In genomic region chr6:85405175-85405852, GRCh38 we compare ENCODE assay signal across 1 cellular context.
TF ChIP-seq lines count a peak whose summit lies in the region.

No MANE protein-coding gene starts in this region.

TF ChIP-seq in HepG2, 621 proteins besides CTCF, POLR2A, EP300 and RAD21 (continued from another document and continues in another):
- peak; percentile 83 for TF ChIP-seq ZNF609 (CRISPR knock-in tag; IDR thresholded peaks at IDR 0.05; ENCODE audit: borderline replicate concordance)
- no peak; the same call in 1 of the 2 replicates for TF ChIP-seq ZNF790 (CRISPR knock-in tag; IDR thresholded peaks at IDR 0.05; ENCODE audit: borderline replicate concordance)
- no peak for TF ChIP-seq IRF1 (CRISPR knock-in tag; IDR thresholded peaks at IDR 0.05; ENCODE audit: low read depth)
- no peak for TF ChIP-seq SIN3A (IDR thresholded peaks at IDR 0.05; ENCODE audit: borderline replicate concordance, low read depth, low read length)
- no peak for TF ChIP-seq HDAC6 (IDR thresholded peaks at IDR 0.05; ENCODE audit: low read depth, low read length)
- no peak for TF ChIP-seq SOX6 (IDR thresholded peaks at IDR 0.05)
- peak; percentile 98 for TF ChIP-seq SOX6 (CRISPR knock-in tag; IDR thresholded peaks at IDR 0.05)
- TF ChIP-seq ZBTB33 (CRISPR knock-in tag; IDR thresholded peaks at IDR 0.05), result no peak
- no peak for TF ChIP-seq CERS6 (CRISPR knock-in tag; IDR thresholded peaks at IDR 0.05)
- peak; percentile 90 for TF ChIP-seq MED1 (CRISPR knock-in tag; IDR thresholded peaks at IDR 0.05)
- no peak for TF ChIP-seq NFRKB (IDR thresholded peaks at IDR 0.05)
- no peak for TF ChIP-seq BHLHE40 (IDR thresholded peaks at IDR 0.05; ENCODE audit: low read length)
- TF ChIP-seq ATF6 (CRISPR knock-in tag; conservative IDR thresholded peaks at IDR 0.05), result no peak
- TF ChIP-seq FOXP4 (CRISPR knock-in tag; IDR thresholded peaks at IDR 0.05), result peak; percentile 91
- TF ChIP-seq THYN1 (CRISPR knock-in tag; IDR thresholded peaks at IDR 0.05; ENCODE audit: borderline replicate concordance, low read depth), result no peak
- no peak for TF ChIP-seq ZNF432 (CRISPR knock-in tag; IDR thresholded peaks at IDR 0.05; ENCODE audit: borderline replicate concordance)
- peak; percentile 91; the same call in 1 of the 2 replicates for TF ChIP-seq NFIC (IDR thresholded peaks at IDR 0.05; ENCODE audit: low read length)
- peak; percentile 90 for TF ChIP-seq ISL2 (CRISPR knock-in tag; IDR thresholded peaks at IDR 0.05)
- TF ChIP-seq TFE3 (CRISPR knock-in tag; IDR thresholded peaks at IDR 0.05), result no peak; the same call in 1 of the 2 replicates
- no peak for TF ChIP-seq EED (CRISPR knock-in tag; IDR thresholded peaks at IDR 0.05)
- TF ChIP-seq KDM2A (CRISPR knock-in tag; IDR thresholded peaks at IDR 0.05; ENCODE audit: borderline replicate concordance, low read depth), result peak; percentile 36
- peak; percentile 58; the same call in 1 of the 2 replicates for TF ChIP-seq MIXL1 (CRISPR knock-in tag; IDR thresholded peaks at IDR 0.05)
- peak; percentile 39 for TF ChIP-seq XRCC5 (optimal IDR thresholded peaks at IDR 0.05; ENCODE audit: low read length)
- TF ChIP-seq ZNF18 (CRISPR knock-in tag; IDR thresholded peaks at IDR 0.05; ENCODE audit: insufficient replicate concordance), result no peak
- no peak for TF ChIP-seq THAP8 (CRISPR knock-in tag; IDR thresholded peaks at IDR 0.05; ENCODE audit: borderline replicate concordance)
- no peak for TF ChIP-seq ZNF496 (CRISPR knock-in tag; IDR thresholded peaks at IDR 0.05; ENCODE audit: insufficient replicate concordance)
- no peak for TF ChIP-seq ZFP36L2 (CRISPR knock-in tag; IDR thresholded peaks at IDR 0.05)
- TF ChIP-seq HBP1 (CRISPR knock-in tag; IDR thresholded peaks at IDR 0.05; ENCODE audit: low read depth), result no peak
- peak; percentile 79 for TF ChIP-seq SKIL (CRISPR knock-in tag; IDR thresholded peaks at IDR 0.05; ENCODE audit: borderline replicate concordance)
- no peak for TF ChIP-seq ZBTB34 (CRISPR knock-in tag; IDR thresholded peaks at IDR 0.05)
- no peak for TF ChIP-seq ZNF17 (CRISPR knock-in tag; IDR thresholded peaks at IDR 0.05)
- no peak for TF ChIP-seq ZMAT5 (CRISPR knock-in tag; IDR thresholded peaks at IDR 0.05; ENCODE audit: borderline replicate concordance, low read depth)
- TF ChIP-seq SP140L (CRISPR knock-in tag; IDR thresholded peaks at IDR 0.05; ENCODE audit: borderline replicate concordance), result no peak
